Comparison of ENCODE assay signal across 8 cellular contexts in genomic region chr2:96264656-96265348, GRCh38. TPM values are rescaled to one million over a fixed set of nuclear protein-coding genes. Genes with fewer than 3 reads are reported as not detected.
DNase-seq lines count a peak whose midpoint lies in the region; ATAC-seq and TF ChIP-seq lines count a peak whose summit lies in the region.

No MANE protein-coding gene starts in this region.

- H3K27ac ChIP-seq in OCI-LY3 (ENCODE audit: low read length) (no peak overlapping the region; the same call in 1 of the 2 replicates), iPS-18a (ENCODE audit: low read length) (no peak overlapping the region)

- ATAC-seq in HG02840 (IDR thresholded peaks at IDR 0.05; ENCODE audit: low FRiP score, unreplicated experiment) = peak; percentile 2
- ATAC-seq in GM21786 (IDR thresholded peaks at IDR 0.05; ENCODE audit: unreplicated experiment) = no peak

- peaks cover 43% of the 10 kb centered on the region for H3K79me2 ChIP-seq in OCI-LY3 (ENCODE audit: low read length)

- DNase-seq in Daoy (ENCODE audit: low read depth) (peak; percentile 35), astrocyte of the cerebellum (ENCODE audit: low read depth) (no peak), OCI-M2 (lab: John Stamatoyannopoulos, UW; ENCODE audit: unreplicated experiment) (no peak)
- peak; percentile 36 for DNase-seq in stimulated activated CD4-positive, alpha-beta T cell treated with anti-CD3 and anti-CD28 coated beads, Interleukin-15, amount 100 ng/mL, for 24 hours

- in situ Hi-C loops in astrocyte of the cerebellum (cut with HindIII; ENCODE audit: low sequenced_read_pairs) = loop anchor here (10.0 kb wide), 1 partner anchor 130 kb away; the partner anchor contains the start of gene ASTL

- H3K4me1 ChIP-seq in OCI-LY3 (ENCODE audit: low read length) = peaks cover 14% of the 10 kb centered on the region
- H3K4me1 ChIP-seq in iPS-18a (ENCODE audit: control insufficient read depth, low read depth, low read length) = peaks cover 8% of the 10 kb centered on the region

- peaks cover 15% of the 10 kb centered on the region for H4K20me1 ChIP-seq in OCI-LY3 (ENCODE audit: insufficient read depth, low read length)

- H3K4me2 ChIP-seq in OCI-LY3 (ENCODE audit: low read length) = peak overlapping the region; percentile 96

- H3K27me3 ChIP-seq in OCI-LY3 (ENCODE audit: low read depth, low read length) (no peaks in the 10 kb centered on the region), iPS-18a (ENCODE audit: control insufficient read depth, insufficient read depth, low read length) (no peaks in the 10 kb centered on the region)

- no peak overlapping the region for H2AFZ ChIP-seq in OCI-LY3 (ENCODE audit: low read depth, low read length)

- H3K9me3 ChIP-seq in OCI-LY3 (ENCODE audit: insufficient read depth, low read length) (no peaks in the 10 kb centered on the region), iPS-18a (ENCODE audit: control insufficient read depth, low read depth, low read length) (no peaks in the 10 kb centered on the region)

- H3K9ac ChIP-seq in OCI-LY3 (ENCODE audit: low read length) (peak overlapping the region; percentile 86), iPS-18a (ENCODE audit: low read length) (peak overlapping the region; percentile 52)

- H3K36me3 ChIP-seq in OCI-LY3 (replicated peaks; ENCODE audit: low read depth, low read length) = peaks cover 28% of the 10 kb centered on the region
- H3K36me3 ChIP-seq in iPS-18a (ENCODE audit: control insufficient read depth, low read depth, low read length) = peaks cover 17% of the 10 kb centered on the region

- TF ChIP-seq CTCF in OCI-LY3 (IDR thresholded peaks at IDR 0.05; ENCODE audit: low read depth, low read length) (peak; percentile 58), astrocyte of the cerebellum (IDR thresholded peaks at IDR 0.05; ENCODE audit: low read depth, low read length, missing control alignments) (peak; percentile 68)

- H3K4me3 ChIP-seq in OCI-LY3 (ENCODE audit: low read length) = peak overlapping the region; percentile 96
- H3K4me3 ChIP-seq in astrocyte of the cerebellum (ENCODE audit: low read depth, low read length) = peak overlapping the region; percentile 91
- peak overlapping the region; percentile 99 for H3K4me3 ChIP-seq in iPS-18a (ENCODE audit: low read length)

RNA-seq across cellular contexts. Expression of gene TMEM127, which starts 1.0 kb away (rescaled TPM):
- total RNA-seq in Daoy (2014; rRNA removed; shearing (Covaris generic)) = 16.2 and 19.1 TPM in 2 replicates

RNA-seq across cellular contexts. Expression of gene CIAO1, which starts 1.2 kb away (rescaled TPM):
- total RNA-seq in Daoy (2014; rRNA removed; shearing (Covaris generic)) = 136 and 166 TPM in 2 replicates

RNA-seq across cellular contexts. Expression of gene SNRNP200, which starts 40.5 kb away (rescaled TPM):
- 29.2 and 34.9 TPM in 2 replicates for total RNA-seq in Daoy (2014; rRNA removed; shearing (Covaris generic))

RNA-seq across cellular contexts. Expression of gene STARD7, which starts 56.2 kb away (rescaled TPM):
- total RNA-seq in Daoy (2014; rRNA removed; shearing (Covaris generic)) = 176 and 199 TPM in 2 replicates

Comparison
In these comparisons a context has a peak if more than half of its experiments do, and no peak if none do; other contexts are left out.
1. DNase-seq: peak in Daoy (single experiment) and stimulated activated CD4-positive, alpha-beta T cell treated with anti-CD3 and anti-CD28 coated beads, Interleukin-15, amount 100 ng/mL, for 24 hours (single experiment); none in astrocyte of the cerebellum (single experiment) and OCI-M2 (single experiment).
2. Peak in every context shown above with its lines, with median percentiles within 50 percentile points of each other: H3K4me3 ChIP-seq.